ENCODE assay signal across 13 cellular contexts in genomic region chr3:49462222-49462621, GRCh38. TPM values are rescaled to one million over a fixed set of nuclear protein-coding genes. Genes with fewer than 3 reads are reported as not detected.
DNase-seq lines count a peak whose midpoint lies in the region; ATAC-seq, FAIRE-seq and TF ChIP-seq lines count a peak whose summit lies in the region.
"Had no signal": no experiment of that assay in that cellular context is flagged by ENCODE, and none has a peak within 500 bp of the region (broad histone marks: within the 10 kb centered on the region; RNA-seq: fewer than 3 reads in every experiment).

No MANE protein-coding gene starts in this region.

- H3K27ac ChIP-seq in A549: peak overlapping the region; percentile 63 to 83
- H3K27ac ChIP-seq in mesodermal cell (ENCODE audit: low read depth, low read length, severe bottlenecking): peak overlapping the region; percentile 91

- CTCF ChIA-PET in A549 (lab: Yijun Ruan, JAX): interaction anchor here (0.6 to 5.0 kb wide), 3 partner anchors 8 to 12 kb away, joined by 4 to 26 read pairs (median 6); no protein-coding TSS in a partner anchor

- POLR2A ChIA-PET in A549 (lab: Yijun Ruan, JAX): interaction anchor here (0.6 kb wide), 1 partner anchor 38 kb away, joined by 3 read pairs; no protein-coding TSS in a partner anchor

- TF ChIP-seq CTCF in A549 (IDR thresholded peaks at IDR 0.05) (no peak), GM13977 (IDR thresholded peaks at IDR 0.05; ENCODE audit: extremely low read depth, insufficient read depth, missing control alignments) (no peak)

- TF ChIP-seq POLR2A in A549 (IDR thresholded peaks at IDR 0.05; ENCODE audit: low read length): no peak

- no peaks in the 10 kb centered on the region for H3K9me3 ChIP-seq in A549
- H3K9me3 ChIP-seq in mesodermal cell (ENCODE audit: control insufficient read depth, low read length): no peaks in the 10 kb centered on the region
- H3K9me3 ChIP-seq: BE2C had no signal

- no peak overlapping the region for H3K4me3 ChIP-seq in A549
- H3K4me3 ChIP-seq in mesodermal cell (ENCODE audit: extremely low read depth, insufficient read depth, low read length, poor library complexity, severe bottlenecking): no peak overlapping the region

- H3K36me3 ChIP-seq in mesodermal cell (ENCODE audit: control insufficient read depth, insufficient read depth, low read length): no peaks in the 10 kb centered on the region
- H3K36me3 ChIP-seq: BE2C had no signal

- WGBS in A549 (ENCODE audit: missing lambda C conversion rate): 29% methylated on average over 3 of the region's 3 CpGs
- WGBS in mesodermal cell (ENCODE audit: insufficient coverage in 2 of 2), 2 experiments: 56 to 62% methylated on average over 1 to 2 of the region's 3 CpGs

- H3K4me1 ChIP-seq in A549 (peaks cover 40% of the 10 kb centered on the region), mesodermal cell (ENCODE audit: control insufficient read depth, insufficient read depth, low read length, poor library complexity, severe bottlenecking) (peaks cover 64% of the 10 kb centered on the region)

- no peak for FAIRE-seq in A549 (lab: Jason Lieb, UNC)
- FAIRE-seq: islet of Langerhans had no signal

- peak; percentile 16 to 38; a peak in 3 of 6 replicates for ATAC-seq in A549
- ATAC-seq in HG03097 (IDR thresholded peaks at IDR 0.05; ENCODE audit: low FRiP score, unreplicated experiment): no peak

- peak in 1 of 2 experiments; percentile 61 for DNase-seq in A549 (ENCODE audit: low read depth in 1 of 2, low spot score in 1 of 2)
- DNase-seq in LHCN-M2 (ENCODE audit: low read depth): peak; percentile 63
- DNase-seq in cerebellar cortex (ENCODE audit: low spot score): peak; percentile 53
- DNase-seq in KG1 (lab: John Stamatoyannopoulos, UW): no peak
- DNase-seq in GM13977 (ENCODE audit: low spot score): no peak
- no peak for DNase-seq in stimulated activated CD4-positive, alpha-beta T cell treated with anti-CD3 and anti-CD28 coated beads, Interleukin-4, amount 100 ng/mL, for 24 hours
- DNase-seq: BE2C; NCI-H1105; SHP77 treated with DMSO at 0.1 percent for 48 hours; stimulated activated CD4-positive, alpha-beta T cell treated with anti-CD3 and anti-CD28 coated beads, Interleukin-12 subunit alpha, Interleukin-12 subunit beta, amount 100 ng/mL, for 4 hours had no signal

- peak overlapping the region; percentile 60 for H3K4me2 ChIP-seq in A549

- TF ChIP-seq RAD21 in A549 (conservative IDR thresholded peaks at IDR 0.05 in 1 of 2, IDR thresholded peaks at IDR 0.05 in 1 of 2): no peak

- TF ChIP-seq EP300 in A549 (IDR thresholded peaks at IDR 0.05): no peak

- in situ Hi-C loops in GM13977 (cut with MboI; ENCODE audit: low pct_unique_long_range_greater_than_20kb, low sequenced_read_pairs, unreplicated experiment): no loop called here

TF ChIP-seq in A549, 52 proteins besides CTCF, POLR2A, EP300 and RAD21:
- TF ChIP-seq KDM5A (IDR thresholded peaks at IDR 0.05) (no peak), CBX2 (IDR thresholded peaks at IDR 0.05; ENCODE audit: borderline replicate concordance, low read depth) (no peak), NPAS2 (CRISPR knock-in tag; IDR thresholded peaks at IDR 0.05; ENCODE audit: borderline replicate concordance) (no peak), FOSL2 (IDR thresholded peaks at IDR 0.05) (no peak), FOSL2 (CRISPR knock-in tag; IDR thresholded peaks at IDR 0.05) (0 out of 2 replicates have a peak, but pooled peaks have one; percentile 12), PBX3 (IDR thresholded peaks at IDR 0.05) (no peak), RNF2 (IDR thresholded peaks at IDR 0.05; ENCODE audit: borderline replicate concordance, low read depth) (no peak), FOSB (CRISPR knock-in tag; IDR thresholded peaks at IDR 0.05) (no peak)

RNA-seq across cellular contexts. Expression of gene DAG1, which starts 7.8 kb away (rescaled TPM):
- polyA plus RNA-seq in A549 (2011; rRNA removed) (46.6 and 70.8 TPM in 2 replicates), A549 (2017; fragmentation: RNase III; extraction: RNeasy Plus Mini Kit Qiagen cat#74134 plus additional on column Dnase treatment) (57.1 to 59.6 TPM (median 59.4 TPM) in 3 replicates)
- 48.0 and 64.0 TPM in 2 replicates for polyA plus RNA-seq in A549 (2012; cell fraction: cytosol; rRNA removed)
- 92.5 and 102 TPM in 2 replicates for polyA plus RNA-seq in A549 (2012; cell fraction: nucleus; rRNA removed)
- 115 and 153 TPM in 2 replicates for polyA minus RNA-seq in A549 (2011; rRNA and poly(A)+ RNA removed)
- 60.9 and 90.8 TPM in 2 replicates for total RNA-seq in LHCN-M2 (2014; rRNA removed)
- polyA plus RNA-seq in LHCN-M2 (2012): 32.6 TPM
- polyA plus RNA-seq in mesodermal cell (2013, experiment 1 of 2): 47.8 TPM
- 43.1 TPM for polyA plus RNA-seq in mesodermal cell (2013, experiment 2 of 2)

RNA-seq across cellular contexts. Expression of gene NICN1, which starts 33.1 kb away (rescaled TPM):
- polyA plus RNA-seq in A549 (2011; rRNA removed): 9.9 and 12.8 TPM in 2 replicates
- polyA plus RNA-seq in A549 (2012; cell fraction: cytosol; rRNA removed): 7.0 and 10.7 TPM in 2 replicates
- polyA plus RNA-seq in A549 (2012; cell fraction: nucleus; rRNA removed): 32.1 and 47.5 TPM in 2 replicates
- polyA plus RNA-seq in A549 (2017; fragmentation: RNase III; extraction: RNeasy Plus Mini Kit Qiagen cat#74134 plus additional on column Dnase treatment): 10.0 to 11.2 TPM (median 10.7 TPM) in 3 replicates
- 27.8 and 30.0 TPM in 2 replicates for polyA minus RNA-seq in A549 (2011; rRNA and poly(A)+ RNA removed)
- total RNA-seq in LHCN-M2 (2014; rRNA removed): 3.4 and 7.2 TPM in 2 replicates
- polyA plus RNA-seq in LHCN-M2 (2012): 8.7 TPM
- 18.2 TPM for polyA plus RNA-seq in mesodermal cell (2013, experiment 1 of 2)
- polyA plus RNA-seq in mesodermal cell (2013, experiment 2 of 2): 23.0 TPM

RNA-seq across cellular contexts. Expression of gene AMT, which starts 39.9 kb away (rescaled TPM):
- polyA plus RNA-seq in A549 (2011; rRNA removed) (1.4 and 3.4 TPM in 2 replicates), A549 (2017; fragmentation: RNase III; extraction: RNeasy Plus Mini Kit Qiagen cat#74134 plus additional on column Dnase treatment) (0.49 to 0.83 TPM (median 0.70 TPM) in 3 replicates)
- polyA plus RNA-seq in A549 (2012; cell fraction: cytosol; rRNA removed): 0.49 and 0.57 TPM in 2 replicates
- polyA plus RNA-seq in A549 (2012; cell fraction: nucleus; rRNA removed): 6.7 and 10.3 TPM in 2 replicates
- 0.91 TPM in 1 of 2 replicates, not detected in the other for polyA minus RNA-seq in A549 (2011; rRNA and poly(A)+ RNA removed)
- total RNA-seq in LHCN-M2 (2014; rRNA removed): 0.11 and 0.71 TPM in 2 replicates
- polyA plus RNA-seq in LHCN-M2 (2012): 0.80 TPM
- polyA plus RNA-seq in mesodermal cell (2013, experiment 1 of 2): 15.9 TPM
- 18.6 TPM for polyA plus RNA-seq in mesodermal cell (2013, experiment 2 of 2)

RNA-seq across cellular contexts. Expression of gene TCTA, which starts 50.0 kb away (rescaled TPM):
- polyA plus RNA-seq in A549 (2011; rRNA removed) (14.8 and 19.9 TPM in 2 replicates), A549 (2017; fragmentation: RNase III; extraction: RNeasy Plus Mini Kit Qiagen cat#74134 plus additional on column Dnase treatment) (14.6 to 17.0 TPM (median 15.6 TPM) in 3 replicates)
- polyA plus RNA-seq in A549 (2012; cell fraction: cytosol; rRNA removed): 18.3 and 25.8 TPM in 2 replicates
- polyA plus RNA-seq in A549 (2012; cell fraction: nucleus; rRNA removed): 6.0 and 9.5 TPM in 2 replicates
- 15.2 and 19.4 TPM in 2 replicates for polyA minus RNA-seq in A549 (2011; rRNA and poly(A)+ RNA removed)
- 43.2 and 50.1 TPM in 2 replicates for total RNA-seq in LHCN-M2 (2014; rRNA removed)
- 74.3 TPM for polyA plus RNA-seq in LHCN-M2 (2012)
- 8.6 TPM for polyA plus RNA-seq in mesodermal cell (2013, experiment 1 of 2)
- 9.0 TPM for polyA plus RNA-seq in mesodermal cell (2013, experiment 2 of 2)

RNA-seq across cellular contexts. Expression of gene RHOA, which starts 50.4 kb away (rescaled TPM):
- polyA plus RNA-seq in A549 (2011; rRNA removed) (332 and 343 TPM in 2 replicates), A549 (2017; fragmentation: RNase III; extraction: RNeasy Plus Mini Kit Qiagen cat#74134 plus additional on column Dnase treatment) (549 to 596 TPM (median 587 TPM) in 3 replicates)
- polyA plus RNA-seq in A549 (2012; cell fraction: cytosol; rRNA removed): 310 and 372 TPM in 2 replicates
- 227 and 266 TPM in 2 replicates for polyA plus RNA-seq in A549 (2012; cell fraction: nucleus; rRNA removed)
- polyA minus RNA-seq in A549 (2011; rRNA and poly(A)+ RNA removed): 381 and 409 TPM in 2 replicates
- 706 and 885 TPM in 2 replicates for total RNA-seq in LHCN-M2 (2014; rRNA removed)
- polyA plus RNA-seq in LHCN-M2 (2012): 747 TPM
- 591 TPM for polyA plus RNA-seq in mesodermal cell (2013, experiment 1 of 2)
- polyA plus RNA-seq in mesodermal cell (2013, experiment 2 of 2): 531 TPM

Comparison
In these comparisons a context has a peak if more than half of its experiments do, and no peak if none do; other contexts are left out.
1. DNase-seq: peak in LHCN-M2 (single experiment) and cerebellar cortex (single experiment); none in KG1 (single experiment), GM13977 (single experiment) and stimulated activated CD4-positive, alpha-beta T cell treated with anti-CD3 and anti-CD28 coated beads, Interleukin-4, amount 100 ng/mL, for 24 hours (single experiment).